In the genomic region with DNA sequence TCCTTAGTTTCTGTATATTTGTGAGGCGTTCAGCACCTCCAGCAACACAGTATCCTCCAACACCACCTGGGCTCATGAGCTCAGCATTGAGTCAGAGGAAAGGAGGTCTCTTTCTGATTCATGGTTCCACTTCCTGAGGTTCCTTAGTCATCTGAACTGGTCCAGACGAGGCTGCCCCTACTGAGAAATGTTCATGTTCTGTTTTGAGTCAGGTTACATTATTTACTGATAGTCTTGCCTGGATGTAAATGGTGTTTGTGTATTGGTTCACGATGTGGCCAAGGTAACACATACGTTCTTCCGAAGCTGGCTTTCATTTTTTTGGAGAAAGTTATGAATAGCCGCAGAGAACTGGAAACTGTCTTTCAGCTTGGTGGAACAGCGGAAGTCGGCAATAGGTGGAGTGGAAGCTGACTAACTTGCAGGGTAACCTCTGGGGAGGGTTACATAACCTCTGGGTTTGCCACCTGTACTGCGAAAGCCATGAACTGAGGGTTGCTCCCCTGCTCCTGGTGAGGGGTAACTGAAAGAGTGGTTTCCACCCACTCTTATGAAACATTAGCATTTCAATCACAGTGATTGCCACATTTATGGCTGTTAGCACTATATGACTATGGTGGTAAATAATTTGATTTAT, we compare ENCODE assay signal across 8 cellular contexts. TPM values are rescaled to one million over a fixed set of nuclear protein-coding genes. Genes with fewer than 3 reads are reported as not detected.
A peak's percentile ranks its signal among the peaks of the same experiment; 100 is the strongest.
DNase-seq lines count a peak whose midpoint lies in the region; ATAC-seq and TF ChIP-seq lines count a peak whose summit lies in the region.

No MANE protein-coding gene starts in this region.

- H3K27me3 ChIP-seq in smooth muscle cell (ENCODE audit: low read depth) (no peaks in the 10 kb centered on the region), gastrocnemius medialis (no peaks in the 10 kb centered on the region), uterus (no peaks in the 10 kb centered on the region)

- H3K4me1 ChIP-seq in smooth muscle cell (ENCODE audit: low read depth) (peaks cover 8% of the 10 kb centered on the region), gastrocnemius medialis (no peaks in the 10 kb centered on the region), uterus (peaks cover 0 to 4% of the 10 kb centered on the region in 2 donors)

- H3K9me3 ChIP-seq in smooth muscle cell (replicated peaks; ENCODE audit: low read depth) = no peaks in the 10 kb centered on the region
- no peaks in the 10 kb centered on the region for H3K9me3 ChIP-seq in gastrocnemius medialis
- no peaks in the 10 kb centered on the region for H3K9me3 ChIP-seq in uterus

- peak overlapping the region; percentile 71 to 98 for H3K27ac Mint-ChIP-seq in activated naive CD4-positive, alpha-beta T cell treated with anti-CD3 and anti-CD28 coated beads, Interleukin-2, amount 50 U/mL, for 72 hours

- no peaks in the 10 kb centered on the region for H3K36me3 Mint-ChIP-seq in activated naive CD4-positive, alpha-beta T cell treated with anti-CD3 and anti-CD28 coated beads, Interleukin-2, amount 50 U/mL, for 72 hours

- peak; percentile 69 for ATAC-seq in GM18867 (IDR thresholded peaks at IDR 0.05; ENCODE audit: unreplicated experiment)
- peak; percentile 67 for ATAC-seq in HG02970 (IDR thresholded peaks at IDR 0.05; ENCODE audit: low FRiP score, unreplicated experiment)
- ATAC-seq in activated naive CD4-positive, alpha-beta T cell treated with anti-CD3 and anti-CD28 coated beads, Interleukin-2, amount 50 U/mL, for 72 hours = peak; percentile 86 to 95
- no peak for ATAC-seq in gastrocnemius medialis

- in situ Hi-C loops in gastrocnemius medialis (cut with MboI; ENCODE audit: low sequenced_read_pairs in 4 of 4) = no loop called here

- TF ChIP-seq CTCF in RWPE1 (conservative IDR thresholded peaks at IDR 0.05; ENCODE audit: low read depth) (no peak), smooth muscle cell (IDR thresholded peaks at IDR 0.05; ENCODE audit: borderline replicate concordance, insufficient read depth, poor library complexity, severe bottlenecking) (no peak), gastrocnemius medialis (IDR thresholded peaks at IDR 0.05 in 4 of 5, conservative IDR thresholded peaks at IDR 0.05 in 1 of 5) (no peak), uterus (IDR thresholded peaks at IDR 0.05) (no peak)

- no peak overlapping the region for H3K4me3 ChIP-seq in smooth muscle cell
- no peak overlapping the region for H3K4me3 ChIP-seq in gastrocnemius medialis
- H3K4me3 ChIP-seq in uterus = no peak overlapping the region

- WGBS in smooth muscle cell (ENCODE audit: low lambda C conversion rate) = 76% methylated on average over 9 of the region's 9 CpGs

- TF ChIP-seq POLR2A in gastrocnemius medialis (IDR thresholded peaks at IDR 0.05) (no peak), uterus (IDR thresholded peaks at IDR 0.05) (no peak)

- H2AFZ ChIP-seq in smooth muscle cell (ENCODE audit: low read depth) = no peak overlapping the region

- POLR2A ChIA-PET in RWPE1 (lab: Yijun Ruan, JAX; ENCODE audit: low non-redundant PET) = no interaction called here

- H3K27ac ChIP-seq in RWPE1 (peak overlapping the region; percentile 68; the same call in 1 of the 2 replicates), smooth muscle cell (ENCODE audit: low read depth) (peak overlapping the region; percentile 83), gastrocnemius medialis (no peak overlapping the region), uterus (no peak overlapping the region)

- H3K79me2 ChIP-seq in smooth muscle cell (ENCODE audit: low read depth) = no peaks in the 10 kb centered on the region

- intact Hi-C loops in gastrocnemius medialis (cut with DNase I; ENCODE audit: low total_unique reads) = loop anchor here (5.0 kb wide), 2 partner anchors 90 to 120 kb away; no protein-coding TSS in a partner anchor
- intact Hi-C loops in cardiac septum (cut with DNase I) = loop anchor here (5.0 kb wide), 1 partner anchor 90 kb away; no protein-coding TSS in a partner anchor
- intact Hi-C loops in uterus (cut with DNase I; ENCODE audit: low total_unique reads) = loop anchor here (10.0 kb wide), 1 partner anchor 77 kb away; no protein-coding TSS in a partner anchor

- CTCF ChIA-PET in RWPE1 (lab: Yijun Ruan, JAX) = interaction anchor here (0.6 to 1.4 kb wide), 6 partner anchors 10 to 1267 kb away, joined by 3 to 7 read pairs (median 3); no protein-coding TSS in a partner anchor

- H3K9ac ChIP-seq in smooth muscle cell (ENCODE audit: low read depth) = no peak overlapping the region

- H3K9me3 Mint-ChIP-seq in activated naive CD4-positive, alpha-beta T cell treated with anti-CD3 and anti-CD28 coated beads, Interleukin-2, amount 50 U/mL, for 72 hours = no peaks in the 10 kb centered on the region

- H3K36me3 ChIP-seq in smooth muscle cell (ENCODE audit: low read depth) (no peaks in the 10 kb centered on the region), gastrocnemius medialis (no peaks in the 10 kb centered on the region), uterus (no peaks in the 10 kb centered on the region)

- no peaks in the 10 kb centered on the region for H4K20me1 ChIP-seq in smooth muscle cell (ENCODE audit: low read depth)

- peak overlapping the region; percentile 81 for H3K4me2 ChIP-seq in smooth muscle cell

- DNase-seq in RWPE1 (ENCODE audit: low spot score) (peak; percentile 89), smooth muscle cell (lab: John Stamatoyannopoulos, UW; ENCODE audit: unreplicated experiment) (no peak), gastrocnemius medialis (no peak), cardiac septum (ENCODE audit: low spot score) (no peak), uterus (no peak)
- DNase-seq in activated naive CD4-positive, alpha-beta T cell treated with anti-CD3 and anti-CD28 coated beads, Interleukin-2, amount 50 U/mL, for 72 hours (ENCODE audit: low spot score in 2 of 2) = peak; percentile 69 to 71

- H3F3A ChIP-seq in smooth muscle cell (ENCODE audit: low read depth) = no peaks in the 10 kb centered on the region

RNA-seq across cellular contexts. Expression of a gene that starts 42.2 kb away (rescaled TPM):
- total RNA-seq in activated naive CD4-positive, alpha-beta T cell treated with anti-CD3 and anti-CD28 coated beads, Interleukin-2, amount 50 U/mL, for 72 hours = not detected
- total RNA-seq in smooth muscle cell = 2.6 and 2.9 TPM in 2 replicates
- polyA plus RNA-seq in smooth muscle cell = 0.47 and 5.5 TPM in 2 replicates
- total RNA-seq in gastrocnemius medialis = not detected
- not detected for total RNA-seq in cardiac septum
- under 1 TPM in 2 of 4 donors, not detected in 2; 0.48 to 0.73 TPM for total RNA-seq in uterus

RNA-seq across cellular contexts. Expression of a gene that starts 42.2 kb away (rescaled TPM):
- total RNA-seq in activated naive CD4-positive, alpha-beta T cell treated with anti-CD3 and anti-CD28 coated beads, Interleukin-2, amount 50 U/mL, for 72 hours = 10 to 100 TPM in 1 of 2 donors, 1 to 10 TPM in 1; 7.1 to 14.3 TPM
- total RNA-seq in smooth muscle cell (35.4 and 38.0 TPM in 2 replicates), gastrocnemius medialis (1 to 10 TPM; 3.4 to 6.2 (median 4.4) TPM), cardiac septum (10.3 TPM), uterus (10 to 100 TPM; 40.9 to 56.1 (median 45.3) TPM)
- polyA plus RNA-seq in smooth muscle cell = 25.6 and 39.7 TPM in 2 replicates

Comparison
In these comparisons a context has a peak if more than half of its experiments do, and no peak if none do; other contexts are left out.
1. ATAC-seq: peak in GM18867 (single experiment), HG02970 (single experiment) and activated naive CD4-positive, alpha-beta T cell treated with anti-CD3 and anti-CD28 coated beads, Interleukin-2, amount 50 U/mL, for 72 hours (2 of 2); none in gastrocnemius medialis (0 of 2).
2. DNase-seq: peak in RWPE1 (single experiment) and activated naive CD4-positive, alpha-beta T cell treated with anti-CD3 and anti-CD28 coated beads, Interleukin-2, amount 50 U/mL, for 72 hours (2 of 2); none in smooth muscle cell (single experiment), gastrocnemius medialis (0 of 2), cardiac septum (single experiment) and uterus (0 of 2).
3. H3K27ac ChIP-seq: peak in RWPE1 (single experiment) and smooth muscle cell (single experiment); none in gastrocnemius medialis (0 of 4) and uterus (0 of 2).